1 cellular context compared by ENCODE assay signal in the genomic region with DNA sequence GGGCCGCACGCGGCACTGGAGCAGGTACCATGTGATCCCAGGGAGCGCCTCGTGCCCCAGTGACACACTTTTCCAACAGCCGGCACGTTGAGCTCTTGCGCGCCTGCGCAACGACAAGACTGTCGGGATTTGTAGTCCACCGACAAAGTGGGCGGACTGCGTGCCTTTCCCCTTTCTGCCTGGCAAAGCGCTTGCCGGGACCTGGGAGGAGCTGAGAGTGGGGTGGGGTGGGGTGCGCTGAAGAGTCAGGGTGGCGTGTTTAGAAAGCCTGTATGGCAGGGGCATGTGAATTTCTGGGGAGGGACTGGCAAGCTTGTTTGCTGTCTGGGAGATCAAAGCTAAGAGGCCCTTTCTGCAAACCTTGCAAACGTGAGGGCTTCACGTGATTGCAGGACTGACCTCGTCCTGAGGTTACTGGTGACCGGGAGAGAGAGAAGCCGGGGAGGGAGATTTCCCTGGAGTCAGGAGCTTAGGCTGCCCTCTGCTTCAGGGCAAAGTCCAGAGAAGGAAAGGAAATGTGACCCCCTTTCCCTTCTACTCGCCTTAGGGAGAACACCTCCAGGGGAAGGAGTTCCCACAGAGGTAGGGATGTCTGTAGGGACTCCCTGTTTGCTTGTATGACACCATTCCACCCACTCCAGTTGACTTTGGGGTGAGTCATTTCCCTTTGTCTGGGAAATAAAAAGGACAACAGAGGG.
A peak's percentile ranks its signal among the peaks of the same experiment; 100 is the strongest.
TF ChIP-seq lines count a peak whose summit lies in the region.

No MANE protein-coding gene starts in this region.

TF ChIP-seq in GM23338, 12 proteins besides CTCF, POLR2A, EP300 and RAD21 (continued from another document):
- TF ChIP-seq, protein P1, sequence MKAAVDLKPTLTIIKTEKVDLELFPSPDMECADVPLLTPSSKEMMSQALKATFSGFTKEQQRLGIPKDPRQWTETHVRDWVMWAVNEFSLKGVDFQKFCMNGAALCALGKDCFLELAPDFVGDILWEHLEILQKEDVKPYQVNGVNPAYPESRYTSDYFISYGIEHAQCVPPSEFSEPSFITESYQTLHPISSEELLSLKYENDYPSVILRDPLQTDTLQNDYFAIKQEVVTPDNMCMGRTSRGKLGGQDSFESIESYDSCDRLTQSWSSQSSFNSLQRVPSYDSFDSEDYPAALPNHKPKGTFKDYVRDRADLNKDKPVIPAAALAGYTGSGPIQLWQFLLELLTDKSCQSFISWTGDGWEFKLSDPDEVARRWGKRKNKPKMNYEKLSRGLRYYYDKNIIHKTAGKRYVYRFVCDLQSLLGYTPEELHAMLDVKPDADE (IDR thresholded peaks at IDR 0.05), result peak; percentile 72
- TF ChIP-seq, protein P2, sequence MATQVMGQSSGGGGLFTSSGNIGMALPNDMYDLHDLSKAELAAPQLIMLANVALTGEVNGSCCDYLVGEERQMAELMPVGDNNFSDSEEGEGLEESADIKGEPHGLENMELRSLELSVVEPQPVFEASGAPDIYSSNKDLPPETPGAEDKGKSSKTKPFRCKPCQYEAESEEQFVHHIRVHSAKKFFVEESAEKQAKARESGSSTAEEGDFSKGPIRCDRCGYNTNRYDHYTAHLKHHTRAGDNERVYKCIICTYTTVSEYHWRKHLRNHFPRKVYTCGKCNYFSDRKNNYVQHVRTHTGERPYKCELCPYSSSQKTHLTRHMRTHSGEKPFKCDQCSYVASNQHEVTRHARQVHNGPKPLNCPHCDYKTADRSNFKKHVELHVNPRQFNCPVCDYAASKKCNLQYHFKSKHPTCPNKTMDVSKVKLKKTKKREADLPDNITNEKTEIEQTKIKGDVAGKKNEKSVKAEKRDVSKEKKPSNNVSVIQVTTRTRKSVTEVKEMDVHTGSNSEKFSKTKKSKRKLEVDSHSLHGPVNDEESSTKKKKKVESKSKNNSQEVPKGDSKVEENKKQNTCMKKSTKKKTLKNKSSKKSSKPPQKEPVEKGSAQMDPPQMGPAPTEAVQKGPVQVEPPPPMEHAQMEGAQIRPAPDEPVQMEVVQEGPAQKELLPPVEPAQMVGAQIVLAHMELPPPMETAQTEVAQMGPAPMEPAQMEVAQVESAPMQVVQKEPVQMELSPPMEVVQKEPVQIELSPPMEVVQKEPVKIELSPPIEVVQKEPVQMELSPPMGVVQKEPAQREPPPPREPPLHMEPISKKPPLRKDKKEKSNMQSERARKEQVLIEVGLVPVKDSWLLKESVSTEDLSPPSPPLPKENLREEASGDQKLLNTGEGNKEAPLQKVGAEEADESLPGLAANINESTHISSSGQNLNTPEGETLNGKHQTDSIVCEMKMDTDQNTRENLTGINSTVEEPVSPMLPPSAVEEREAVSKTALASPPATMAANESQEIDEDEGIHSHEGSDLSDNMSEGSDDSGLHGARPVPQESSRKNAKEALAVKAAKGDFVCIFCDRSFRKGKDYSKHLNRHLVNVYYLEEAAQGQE (IDR thresholded peaks at IDR 0.05; ENCODE audit: unreplicated experiment), result no peak
- TF ChIP-seq CREB1 (CRISPR knock-in tag; IDR thresholded peaks at IDR 0.05; ENCODE audit: low read depth), result peak; percentile 79
- no peak for TF ChIP-seq ZNF331 (CRISPR knock-in tag; IDR thresholded peaks at IDR 0.05; ENCODE audit: low read depth)
